In the genomic region with DNA sequence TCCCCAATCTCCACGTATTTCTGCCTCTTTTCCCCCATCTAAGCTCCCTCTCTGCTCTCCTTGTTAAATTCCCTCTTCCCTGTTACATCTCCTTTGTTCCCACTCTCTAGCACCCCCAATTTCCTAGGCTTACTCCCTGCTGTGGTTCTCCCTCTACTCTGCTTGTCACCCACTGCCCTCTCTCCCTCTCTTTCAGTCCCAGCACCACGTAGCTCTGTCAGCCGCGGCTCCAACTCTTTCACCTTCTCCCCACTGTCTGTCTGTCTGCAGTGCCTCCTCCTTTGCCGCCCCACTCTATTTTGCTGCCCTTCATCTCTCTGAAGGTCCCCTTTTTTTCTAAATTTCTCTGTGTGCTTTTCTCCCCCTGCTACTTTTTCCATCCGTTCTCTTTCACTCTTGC, we compare ENCODE assay signal across 9 cellular contexts.
A peak's percentile ranks its signal among the peaks of the same experiment; 100 is the strongest.
DNase-seq lines count a peak whose midpoint lies in the region; ATAC-seq and TF ChIP-seq lines count a peak whose summit lies in the region.
"Had no signal": no experiment of that assay in that cellular context is flagged by ENCODE, and none has a peak within 500 bp of the region (broad histone marks: within the 10 kb centered on the region; RNA-seq: fewer than 3 reads in every experiment).

No MANE protein-coding gene starts in this region.

- H3K27me3 ChIP-seq in GM06990 (replicated peaks; ENCODE audit: control insufficient read depth, insufficient read depth, low read length) (no peaks in the 10 kb centered on the region), rectal smooth muscle tissue (ENCODE audit: control insufficient read depth, insufficient read depth, low read length) (no peaks in the 10 kb centered on the region)

- H3K36me3 ChIP-seq in GM06990 (ENCODE audit: control insufficient read depth, insufficient read depth, low read length) (no peaks in the 10 kb centered on the region), rectal smooth muscle tissue (ENCODE audit: control insufficient read depth, insufficient read depth, low read length) (peaks cover 3% of the 10 kb centered on the region)

- no peak overlapping the region for H3K9ac ChIP-seq in rectal smooth muscle tissue (ENCODE audit: low read length)

- H3K4me3 ChIP-seq in GM06990 (replicated peaks; ENCODE audit: low read depth, low read length) = peak overlapping the region; percentile 59
- peak overlapping the region; percentile 90 to 98 for H3K4me3 ChIP-seq in foreskin fibroblast (ENCODE audit: low read depth in 1 of 2, low read length in 2 of 2)
- H3K4me3 ChIP-seq in rectal smooth muscle tissue (ENCODE audit: low read length) = peak overlapping the region; percentile 98

- TF ChIP-seq CTCF in GM06990 (IDR thresholded peaks at IDR 0.05; ENCODE audit: insufficient read depth, low read length, poor library complexity, severe bottlenecking) = no peak
- TF ChIP-seq CTCF in foreskin fibroblast (IDR thresholded peaks at IDR 0.05; ENCODE audit: low read depth, low read length) = no peak

- no peak for DNase-seq in GM06990 (ENCODE audit: extremely low read depth, insufficient read length)
- no peak for DNase-seq in foreskin fibroblast
- no peak for DNase-seq in GOT3 (lab: John Stamatoyannopoulos, UW)
- no peak for DNase-seq in germinal center (ENCODE audit: low spot score)
- DNase-seq: NCI-H1092 treated with DMSO at 0.1 percent for 48 hours had no signal

- no peaks in the 10 kb centered on the region for H3K4me1 ChIP-seq in rectal smooth muscle tissue (ENCODE audit: control insufficient read depth, insufficient read depth, low read length)

- ATAC-seq in SK-N-SH treated with all-trans-retinoic acid at 6 μM for 48 hours (peak; percentile 50), GM21717 (IDR thresholded peaks at IDR 0.05; ENCODE audit: unreplicated experiment) (no peak), HG02642 (IDR thresholded peaks at IDR 0.05; ENCODE audit: poor library complexity, unreplicated experiment) (no peak)

- H3K27ac ChIP-seq in rectal smooth muscle tissue (ENCODE audit: low read depth, low read length) = peak overlapping the region; percentile 79

TF ChIP-seq in SK-N-SH treated with all-trans-retinoic acid at 6 μM for 48 hours, 23 proteins besides CTCF, POLR2A, EP300 and RAD21:
- no peak for TF ChIP-seq ZC3H10 (CRISPR knock-in tag; IDR thresholded peaks at IDR 0.05)
- TF ChIP-seq, protein P1, sequence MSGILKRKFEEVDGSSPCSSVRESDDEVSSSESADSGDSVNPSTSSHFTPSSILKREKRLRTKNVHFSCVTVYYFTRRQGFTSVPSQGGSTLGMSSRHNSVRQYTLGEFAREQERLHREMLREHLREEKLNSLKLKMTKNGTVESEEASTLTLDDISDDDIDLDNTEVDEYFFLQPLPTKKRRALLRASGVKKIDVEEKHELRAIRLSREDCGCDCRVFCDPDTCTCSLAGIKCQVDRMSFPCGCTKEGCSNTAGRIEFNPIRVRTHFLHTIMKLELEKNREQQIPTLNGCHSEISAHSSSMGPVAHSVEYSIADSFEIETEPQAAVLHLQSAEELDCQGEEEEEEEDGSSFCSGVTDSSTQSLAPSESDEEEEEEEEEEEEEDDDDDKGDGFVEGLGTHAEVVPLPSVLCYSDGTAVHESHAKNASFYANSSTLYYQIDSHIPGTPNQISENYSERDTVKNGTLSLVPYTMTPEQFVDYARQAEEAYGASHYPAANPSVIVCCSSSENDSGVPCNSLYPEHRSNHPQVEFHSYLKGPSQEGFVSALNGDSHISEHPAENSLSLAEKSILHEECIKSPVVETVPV (CRISPR knock-in tag; IDR thresholded peaks at IDR 0.05) = no peak
- TF ChIP-seq, protein P2, sequence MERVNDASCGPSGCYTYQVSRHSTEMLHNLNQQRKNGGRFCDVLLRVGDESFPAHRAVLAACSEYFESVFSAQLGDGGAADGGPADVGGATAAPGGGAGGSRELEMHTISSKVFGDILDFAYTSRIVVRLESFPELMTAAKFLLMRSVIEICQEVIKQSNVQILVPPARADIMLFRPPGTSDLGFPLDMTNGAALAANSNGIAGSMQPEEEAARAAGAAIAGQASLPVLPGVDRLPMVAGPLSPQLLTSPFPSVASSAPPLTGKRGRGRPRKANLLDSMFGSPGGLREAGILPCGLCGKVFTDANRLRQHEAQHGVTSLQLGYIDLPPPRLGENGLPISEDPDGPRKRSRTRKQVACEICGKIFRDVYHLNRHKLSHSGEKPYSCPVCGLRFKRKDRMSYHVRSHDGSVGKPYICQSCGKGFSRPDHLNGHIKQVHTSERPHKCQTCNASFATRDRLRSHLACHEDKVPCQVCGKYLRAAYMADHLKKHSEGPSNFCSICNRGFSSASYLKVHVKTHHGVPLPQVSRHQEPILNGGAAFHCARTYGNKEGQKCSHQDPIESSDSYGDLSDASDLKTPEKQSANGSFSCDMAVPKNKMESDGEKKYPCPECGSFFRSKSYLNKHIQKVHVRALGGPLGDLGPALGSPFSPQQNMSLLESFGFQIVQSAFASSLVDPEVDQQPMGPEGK (CRISPR knock-in tag; IDR thresholded peaks at IDR 0.05; ENCODE audit: borderline replicate concordance) = no peak
- no peak for TF ChIP-seq ZFP3 (CRISPR knock-in tag; IDR thresholded peaks at IDR 0.05)
- TF ChIP-seq, protein P3, sequence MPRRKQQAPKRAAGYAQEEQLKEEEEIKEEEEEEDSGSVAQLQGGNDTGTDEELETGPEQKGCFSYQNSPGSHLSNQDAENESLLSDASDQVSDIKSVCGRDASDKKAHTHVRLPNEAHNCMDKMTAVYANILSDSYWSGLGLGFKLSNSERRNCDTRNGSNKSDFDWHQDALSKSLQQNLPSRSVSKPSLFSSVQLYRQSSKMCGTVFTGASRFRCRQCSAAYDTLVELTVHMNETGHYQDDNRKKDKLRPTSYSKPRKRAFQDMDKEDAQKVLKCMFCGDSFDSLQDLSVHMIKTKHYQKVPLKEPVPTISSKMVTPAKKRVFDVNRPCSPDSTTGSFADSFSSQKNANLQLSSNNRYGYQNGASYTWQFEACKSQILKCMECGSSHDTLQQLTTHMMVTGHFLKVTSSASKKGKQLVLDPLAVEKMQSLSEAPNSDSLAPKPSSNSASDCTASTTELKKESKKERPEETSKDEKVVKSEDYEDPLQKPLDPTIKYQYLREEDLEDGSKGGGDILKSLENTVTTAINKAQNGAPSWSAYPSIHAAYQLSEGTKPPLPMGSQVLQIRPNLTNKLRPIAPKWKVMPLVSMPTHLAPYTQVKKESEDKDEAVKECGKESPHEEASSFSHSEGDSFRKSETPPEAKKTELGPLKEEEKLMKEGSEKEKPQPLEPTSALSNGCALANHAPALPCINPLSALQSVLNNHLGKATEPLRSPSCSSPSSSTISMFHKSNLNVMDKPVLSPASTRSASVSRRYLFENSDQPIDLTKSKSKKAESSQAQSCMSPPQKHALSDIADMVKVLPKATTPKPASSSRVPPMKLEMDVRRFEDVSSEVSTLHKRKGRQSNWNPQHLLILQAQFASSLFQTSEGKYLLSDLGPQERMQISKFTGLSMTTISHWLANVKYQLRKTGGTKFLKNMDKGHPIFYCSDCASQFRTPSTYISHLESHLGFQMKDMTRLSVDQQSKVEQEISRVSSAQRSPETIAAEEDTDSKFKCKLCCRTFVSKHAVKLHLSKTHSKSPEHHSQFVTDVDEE (CRISPR knock-in tag; IDR thresholded peaks at IDR 0.05) = no peak
- TF ChIP-seq ISL1 (CRISPR knock-in tag; IDR thresholded peaks at IDR 0.05) = no peak
- no peak for TF ChIP-seq TCF4 (CRISPR knock-in tag; IDR thresholded peaks at IDR 0.05; ENCODE audit: borderline replicate concordance)
